8 cellular contexts compared by ENCODE assay signal in the genomic region with DNA sequence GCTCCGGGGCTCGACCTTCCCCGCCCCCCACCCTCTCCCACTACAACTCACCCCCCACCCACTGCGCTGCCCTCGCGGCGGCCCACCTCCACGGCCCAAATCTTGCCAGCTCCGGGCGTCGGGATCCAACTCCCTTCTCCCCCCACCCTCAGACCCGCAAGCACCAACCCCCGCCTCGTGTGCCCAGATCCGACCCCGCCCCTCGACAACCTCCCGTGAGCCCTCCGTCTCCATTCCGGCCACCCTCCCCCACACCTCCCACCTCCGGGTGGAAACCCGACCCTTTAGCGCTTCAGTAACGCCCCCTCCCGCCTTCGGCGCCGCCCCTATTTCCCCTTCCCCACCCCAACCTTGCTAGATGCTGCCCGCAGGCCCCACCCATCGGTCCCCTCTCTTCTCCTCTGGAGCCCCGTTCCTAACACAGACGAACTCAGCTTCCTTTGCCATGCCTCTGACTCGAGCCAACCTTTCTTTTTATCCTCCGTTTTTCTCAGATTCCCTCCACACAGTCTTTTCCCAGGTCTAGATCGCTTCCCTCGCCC. TPM values are rescaled to one million over a fixed set of nuclear protein-coding genes. Genes with fewer than 3 reads are reported as not detected.
A peak's percentile ranks its signal among the peaks of the same experiment; 100 is the strongest.
DNase-seq lines count a peak whose midpoint lies in the region; ATAC-seq and TF ChIP-seq lines count a peak whose summit lies in the region.

No MANE protein-coding gene starts in this region.

- DNase-seq in AML-193 (lab: John Stamatoyannopoulos, UW) (peak; percentile 46 to 61), HK-2 (ENCODE audit: unreplicated experiment) (peak; percentile 90), NK-92 (lab: John Stamatoyannopoulos, UW; ENCODE audit: unreplicated experiment) (peak; percentile 17), endothelial cell (ENCODE audit: low spot score) (peak; percentile 89), midbrain (lab: John Stamatoyannopoulos, UW) (peak; percentile 23)
- DNase-seq in activated CD8-positive, alpha-beta memory T cell treated with anti-CD3 and anti-CD28 coated beads, Interleukin-2, amount 50 U/mL, for 24 hours (ENCODE audit: extremely low read depth): peak; percentile 84
- DNase-seq in stimulated activated CD8-positive, alpha-beta memory T cell treated with anti-CD3 and anti-CD28 coated beads, Interleukin-2, amount 100 ng/mL, for 1 hour (ENCODE audit: low read depth in 2 of 2): peak; percentile 66 to 79

- peaks cover 30% of the 10 kb centered on the region for H3K36me3 Mint-ChIP-seq in endothelial cell (ENCODE audit: low read depth, unreplicated experiment)

- no peaks in the 10 kb centered on the region for H3K9me3 Mint-ChIP-seq in endothelial cell (ENCODE audit: unreplicated experiment)

- TF ChIP-seq CTCF in endothelial cell (IDR thresholded peaks at IDR 0.05; ENCODE audit: unreplicated experiment): no peak

- ATAC-seq in GM19372 (IDR thresholded peaks at IDR 0.05; ENCODE audit: low read depth, unreplicated experiment): peak; percentile 49

- H3K4me3 Mint-ChIP-seq in endothelial cell (ENCODE audit: unreplicated experiment): peak overlapping the region; percentile 99

- H3K27ac Mint-ChIP-seq in endothelial cell (ENCODE audit: unreplicated experiment): peak overlapping the region; percentile 96

- peaks cover 1% of the 10 kb centered on the region for H3K27me3 Mint-ChIP-seq in endothelial cell (ENCODE audit: unreplicated experiment)

- H3K4me1 Mint-ChIP-seq in endothelial cell (ENCODE audit: unreplicated experiment): peaks cover 25% of the 10 kb centered on the region

RNA-seq across cellular contexts. Expression of gene UBE2Z, which starts 0.7 kb away (rescaled TPM):
- 81.8 TPM for total RNA-seq in endothelial cell (ENCODE audit: unreplicated experiment)

RNA-seq across cellular contexts. Expression of gene ATP5MC1, which starts 16.3 kb away (rescaled TPM):
- 36.7 TPM for total RNA-seq in endothelial cell (ENCODE audit: unreplicated experiment)

RNA-seq across cellular contexts. Expression of gene SNF8, which starts 35.7 kb away (rescaled TPM):
- 149 TPM for total RNA-seq in endothelial cell (ENCODE audit: unreplicated experiment)

RNA-seq across cellular contexts. Expression of gene GIP, which starts 59.5 kb away (rescaled TPM):
- total RNA-seq in endothelial cell (ENCODE audit: unreplicated experiment): not detected

Comparison
In these comparisons a context has a peak if more than half of its experiments do, and no peak if none do; other contexts are left out.
1. Peak in every context shown above with its lines: DNase-seq and ATAC-seq.
2. DNase-seq: peak in every context shown above with its lines; median percentile 90 in HK-2; 89 in endothelial cell; 84 in activated CD8-positive, alpha-beta memory T cell treated with anti-CD3 and anti-CD28 coated beads, Interleukin-2, amount 50 U/mL, for 24 hours; 72 in stimulated activated CD8-positive, alpha-beta memory T cell treated with anti-CD3 and anti-CD28 coated beads, Interleukin-2, amount 100 ng/mL, for 1 hour; 54 in AML-193; 23 in midbrain; 17 in NK-92.